Comparison of ENCODE assay signal across 21 cellular contexts in the genomic region with DNA sequence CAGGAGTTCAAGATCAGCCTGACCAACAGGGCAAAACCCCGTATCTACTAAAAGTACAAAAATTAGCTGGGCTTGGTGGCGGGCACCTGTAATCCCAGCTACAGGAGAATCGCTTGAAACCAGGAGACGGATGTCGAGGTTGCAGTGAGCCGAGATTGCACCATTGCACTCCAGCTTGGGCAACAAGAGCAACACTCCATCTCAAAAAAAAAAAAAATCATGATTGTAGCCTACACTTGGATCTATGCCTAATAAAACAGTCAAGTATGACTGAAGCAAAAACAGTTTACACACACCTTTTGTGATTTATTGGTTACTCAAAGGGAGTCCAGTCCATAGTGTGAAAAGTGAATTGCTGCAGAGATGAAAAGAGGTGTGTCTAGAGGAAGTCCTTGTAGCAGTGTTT. TPM values are rescaled to one million over a fixed set of nuclear protein-coding genes. Genes with fewer than 3 reads are reported as not detected.
DNase-seq lines count a peak whose midpoint lies in the region; ATAC-seq and TF ChIP-seq lines count a peak whose summit lies in the region.
"Had no signal": no experiment of that assay in that cellular context is flagged by ENCODE, and none has a peak within 500 bp of the region (broad histone marks: within the 10 kb centered on the region; RNA-seq: fewer than 3 reads in every experiment).

No MANE protein-coding gene starts in this region.

- no peaks in the 10 kb centered on the region for H3K4me1 ChIP-seq in right atrium auricular region
- H3K4me1 ChIP-seq: psoas muscle had no signal

- H3K4me1 Mint-ChIP-seq in glutamatergic neuron (ENCODE audit: low read depth, unreplicated experiment) (no peaks in the 10 kb centered on the region), WTC11 (peaks cover 6% of the 10 kb centered on the region)

- TF ChIP-seq CTCF in glutamatergic neuron (IDR thresholded peaks at IDR 0.05; ENCODE audit: partially characterized antibody, unreplicated experiment) (no peak), WTC11 (IDR thresholded peaks at IDR 0.05) (no peak), right atrium auricular region (IDR thresholded peaks at IDR 0.05) (no peak)

- no peaks in the 10 kb centered on the region for H3K9me3 Mint-ChIP-seq in glutamatergic neuron (ENCODE audit: unreplicated experiment)
- 0 out of 2 replicates have a peak, but pooled peaks cover 7% of the 10 kb centered on the region for H3K9me3 Mint-ChIP-seq in WTC11

- POLR2A ChIA-PET in WTC11 (lab: Charles Lee) = no interaction called here

- H3K36me3 ChIP-seq in right atrium auricular region = no peaks in the 10 kb centered on the region
- H3K36me3 ChIP-seq: BLaER1 had no signal

- CTCF ChIA-PET in WTC11 (lab: Charles Lee) = no interaction called here

- H3K27ac ChIP-seq in right atrium auricular region = no peak overlapping the region
- H3K27ac ChIP-seq: BLaER1, psoas muscle, VCaP had no signal

- no peak overlapping the region for H3K27ac Mint-ChIP-seq in glutamatergic neuron (ENCODE audit: unreplicated experiment)
- H3K27ac Mint-ChIP-seq in WTC11 = no peak overlapping the region

- no peaks in the 10 kb centered on the region for H3K27me3 Mint-ChIP-seq in glutamatergic neuron (ENCODE audit: unreplicated experiment)
- no peaks in the 10 kb centered on the region for H3K27me3 Mint-ChIP-seq in WTC11 (ENCODE audit: low read depth)

- H3K36me3 Mint-ChIP-seq in glutamatergic neuron (ENCODE audit: unreplicated experiment) (no peaks in the 10 kb centered on the region), WTC11 (no peaks in the 10 kb centered on the region)

- no peak for ATAC-seq in WTC11
- ATAC-seq in GM18861 (IDR thresholded peaks at IDR 0.05; ENCODE audit: unreplicated experiment) = no peak
- ATAC-seq: psoas muscle, Right ventricle myocardium inferior had no signal

- H3K4me3 Mint-ChIP-seq in glutamatergic neuron (ENCODE audit: unreplicated experiment) = no peak overlapping the region
- no peak overlapping the region for H3K4me3 Mint-ChIP-seq in WTC11

- no peak overlapping the region for H3K4me3 ChIP-seq in right atrium auricular region
- H3K4me3 ChIP-seq: BLaER1, psoas muscle had no signal

- peaks cover 4 to 11% of the 10 kb centered on the region in 2 donors for H3K9me3 ChIP-seq in right atrium auricular region

- H3K27me3 ChIP-seq in right atrium auricular region = no peaks in the 10 kb centered on the region
- H3K27me3 ChIP-seq: BLaER1 had no signal

- DNase-seq in NCI-H510A (lab: John Stamatoyannopoulos, UW) = peak; percentile 6
- no peak for DNase-seq in NCI-H510A treated with DMSO at 0.1 percent for 48 hours (lab: John Stamatoyannopoulos, UW)
- peak; percentile 46 for DNase-seq in NCI-H460 (ENCODE audit: extremely low read depth, low read depth)
- peak; percentile 5 for DNase-seq in kidney tubule cell (ENCODE audit: low spot score)
- DNase-seq in glutamatergic neuron = no peak
- DNase-seq in WTC11 (ENCODE audit: low spot score) = no peak
- no peak for DNase-seq in right atrium auricular region (ENCODE audit: low spot score)
- DNase-seq: activated CD4-positive, alpha-beta T cell treated with anti-CD3 and anti-CD28 coated beads, Interleukin-2, amount 50 U/mL, for 48 hours; activated naive CD4-positive, alpha-beta T cell; activated T-cell treated with anti-CD3 and anti-CD28 coated beads for 4 hours; aorta; islet precursor cell; NCI-H2171; psoas muscle had no signal

TF ChIP-seq in WTC11, 78 proteins besides CTCF, POLR2A, EP300 and RAD21:
- TF ChIP-seq, protein P1, sequence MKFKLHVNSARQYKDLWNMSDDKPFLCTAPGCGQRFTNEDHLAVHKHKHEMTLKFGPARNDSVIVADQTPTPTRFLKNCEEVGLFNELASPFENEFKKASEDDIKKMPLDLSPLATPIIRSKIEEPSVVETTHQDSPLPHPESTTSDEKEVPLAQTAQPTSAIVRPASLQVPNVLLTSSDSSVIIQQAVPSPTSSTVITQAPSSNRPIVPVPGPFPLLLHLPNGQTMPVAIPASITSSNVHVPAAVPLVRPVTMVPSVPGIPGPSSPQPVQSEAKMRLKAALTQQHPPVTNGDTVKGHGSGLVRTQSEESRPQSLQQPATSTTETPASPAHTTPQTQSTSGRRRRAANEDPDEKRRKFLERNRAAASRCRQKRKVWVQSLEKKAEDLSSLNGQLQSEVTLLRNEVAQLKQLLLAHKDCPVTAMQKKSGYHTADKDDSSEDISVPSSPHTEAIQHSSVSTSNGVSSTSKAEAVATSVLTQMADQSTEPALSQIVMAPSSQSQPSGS (CRISPR knock-in tag; IDR thresholded peaks at IDR 0.05; ENCODE audit: borderline replicate concordance, low read depth) = no peak
- TF ChIP-seq ZNF263 (CRISPR knock-in tag; IDR thresholded peaks at IDR 0.05; ENCODE audit: low read depth) (no peak), ZNF138 (CRISPR knock-in tag; conservative IDR thresholded peaks at IDR 0.05) (no peak), FOXP1 (CRISPR knock-in tag; IDR thresholded peaks at IDR 0.05; ENCODE audit: borderline replicate concordance) (no peak), FOXJ3 (CRISPR knock-in tag; IDR thresholded peaks at IDR 0.05; ENCODE audit: borderline replicate concordance) (no peak), ELF4 (CRISPR knock-in tag; IDR thresholded peaks at IDR 0.05; ENCODE audit: low read depth) (no peak), ZBTB21 (CRISPR knock-in tag; IDR thresholded peaks at IDR 0.05; ENCODE audit: borderline replicate concordance) (no peak)
- TF ChIP-seq, protein P2, sequence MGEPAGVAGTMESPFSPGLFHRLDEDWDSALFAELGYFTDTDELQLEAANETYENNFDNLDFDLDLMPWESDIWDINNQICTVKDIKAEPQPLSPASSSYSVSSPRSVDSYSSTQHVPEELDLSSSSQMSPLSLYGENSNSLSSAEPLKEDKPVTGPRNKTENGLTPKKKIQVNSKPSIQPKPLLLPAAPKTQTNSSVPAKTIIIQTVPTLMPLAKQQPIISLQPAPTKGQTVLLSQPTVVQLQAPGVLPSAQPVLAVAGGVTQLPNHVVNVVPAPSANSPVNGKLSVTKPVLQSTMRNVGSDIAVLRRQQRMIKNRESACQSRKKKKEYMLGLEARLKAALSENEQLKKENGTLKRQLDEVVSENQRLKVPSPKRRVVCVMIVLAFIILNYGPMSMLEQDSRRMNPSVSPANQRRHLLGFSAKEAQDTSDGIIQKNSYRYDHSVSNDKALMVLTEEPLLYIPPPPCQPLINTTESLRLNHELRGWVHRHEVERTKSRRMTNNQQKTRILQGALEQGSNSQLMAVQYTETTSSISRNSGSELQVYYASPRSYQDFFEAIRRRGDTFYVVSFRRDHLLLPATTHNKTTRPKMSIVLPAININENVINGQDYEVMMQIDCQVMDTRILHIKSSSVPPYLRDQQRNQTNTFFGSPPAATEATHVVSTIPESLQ (CRISPR knock-in tag; IDR thresholded peaks at IDR 0.05) = no peak

RNA-seq across cellular contexts. Expression of a gene that starts 34.7 kb away (rescaled TPM):
- total RNA-seq in NCI-H460 (2014; rRNA removed; shearing (Covaris generic)) = not detected in 2 replicates
- polyA plus RNA-seq in NCI-H460 (2014; cell fraction: nucleus; rRNA removed) = not detected in 2 replicates
- total RNA-seq in glutamatergic neuron (ENCODE audit: unreplicated experiment) (not detected), WTC11 (2021) (not detected in 3 replicates), right atrium auricular region (under 1 TPM in 1 of 2 donors, not detected in 1; 0.59 TPM)
- total RNA-seq: chondrocyte, HT1080 had no signal
- polyA plus RNA-seq: neural cell had no signal

RNA-seq across cellular contexts. Expression of a gene that starts 41.0 kb away (rescaled TPM):
- total RNA-seq in NCI-H460 (2014; rRNA removed; shearing (Covaris generic)) = 10.4 and 15.4 TPM in 2 replicates
- 7.3 and 12.7 TPM in 2 replicates for polyA plus RNA-seq in NCI-H460 (2014; cell fraction: nucleus; rRNA removed)
- 2.0 TPM for total RNA-seq in glutamatergic neuron (ENCODE audit: unreplicated experiment)
- total RNA-seq in WTC11 (2021) = 5.3 to 7.5 TPM (median 5.3 TPM) in 3 replicates
- total RNA-seq in right atrium auricular region = 1 to 10 TPM; 1.8 to 5.7 TPM

Comparison
In these comparisons a context has a peak if more than half of its experiments do, and no peak if none do; other contexts are left out.
1. DNase-seq: peak in NCI-H510A (single experiment), NCI-H460 (single experiment) and kidney tubule cell (single experiment); none in NCI-H510A treated with DMSO at 0.1 percent for 48 hours (single experiment), glutamatergic neuron (single experiment), WTC11 (single experiment) and right atrium auricular region (single experiment).